In genomic region chr20:25696384-25697131, GRCh38 we compare ENCODE assay signal across 1 cellular context.
TF ChIP-seq lines count a peak whose summit lies in the region.

ZNF337 (minus strand) TSS chr20:25696853; CDS start chr20:25686417, 10,436 bp downstream.

TF ChIP-seq in WTC11, 78 proteins besides CTCF, POLR2A, EP300 and RAD21 (continued from another document and continues in another):
- TF ChIP-seq ZNF532 (CRISPR knock-in tag; IDR thresholded peaks at IDR 0.05; ENCODE audit: borderline replicate concordance), result no peak
- TF ChIP-seq SMAD4 (CRISPR knock-in tag; IDR thresholded peaks at IDR 0.05), result no peak
- TF ChIP-seq AFF4 (CRISPR knock-in tag; IDR thresholded peaks at IDR 0.05; ENCODE audit: borderline replicate concordance), result no peak
- no peak for TF ChIP-seq RORB (CRISPR knock-in tag; IDR thresholded peaks at IDR 0.05)
- peak; percentile 85 for TF ChIP-seq RELA (CRISPR knock-in tag; IDR thresholded peaks at IDR 0.05; ENCODE audit: borderline replicate concordance)
- no peak for TF ChIP-seq ZNF425 (CRISPR knock-in tag; conservative IDR thresholded peaks at IDR 0.05)
- peak; percentile 83 for TF ChIP-seq MAX (CRISPR knock-in tag; IDR thresholded peaks at IDR 0.05)
- no peak; the same call in 1 of the 2 replicates for TF ChIP-seq CDX4 (CRISPR knock-in tag; IDR thresholded peaks at IDR 0.05; ENCODE audit: borderline replicate concordance)
- TF ChIP-seq KAT7 (CRISPR knock-in tag; IDR thresholded peaks at IDR 0.05; ENCODE audit: borderline replicate concordance), result 0 out of 2 replicates have a peak, but pooled peaks have one; percentile 32
- TF ChIP-seq NFYB (CRISPR knock-in tag; conservative IDR thresholded peaks at IDR 0.05; ENCODE audit: low read depth), result no peak; the same call in 1 of the 2 replicates
- peak; percentile 45; the same call in 1 of the 2 replicates for TF ChIP-seq ZNF423 (CRISPR knock-in tag; IDR thresholded peaks at IDR 0.05)
- no peak for TF ChIP-seq FOXJ3 (CRISPR knock-in tag; IDR thresholded peaks at IDR 0.05; ENCODE audit: borderline replicate concordance)
- no peak for TF ChIP-seq ZNF121 (CRISPR knock-in tag; IDR thresholded peaks at IDR 0.05)
- peak; percentile 80 for TF ChIP-seq E2F5 (CRISPR knock-in tag; IDR thresholded peaks at IDR 0.05)
- TF ChIP-seq MLX (CRISPR knock-in tag; IDR thresholded peaks at IDR 0.05), result no peak
- TF ChIP-seq TCF7 (CRISPR knock-in tag; IDR thresholded peaks at IDR 0.05; ENCODE audit: low read depth), result 0 out of 2 replicates have a peak, but pooled peaks have one; percentile 69
- TF ChIP-seq ESRRA (CRISPR knock-in tag; IDR thresholded peaks at IDR 0.05; ENCODE audit: borderline replicate concordance), result no peak
- no peak for TF ChIP-seq ATF3 (CRISPR knock-in tag; conservative IDR thresholded peaks at IDR 0.05)
- TF ChIP-seq ZBTB21 (CRISPR knock-in tag; IDR thresholded peaks at IDR 0.05; ENCODE audit: borderline replicate concordance), result no peak
- no peak for TF ChIP-seq EMX1 (CRISPR knock-in tag; IDR thresholded peaks at IDR 0.05)
- TF ChIP-seq NFE2L1 (CRISPR knock-in tag; IDR thresholded peaks at IDR 0.05), result peak; percentile 76
- TF ChIP-seq ZNF317 (CRISPR knock-in tag; IDR thresholded peaks at IDR 0.05; ENCODE audit: borderline replicate concordance, low read depth), result no peak
- TF ChIP-seq GRHL2 (CRISPR knock-in tag; IDR thresholded peaks at IDR 0.05; ENCODE audit: insufficient replicate concordance, severe bottlenecking), result no peak
- TF ChIP-seq USF2 (CRISPR knock-in tag; IDR thresholded peaks at IDR 0.05), result no peak
- peak; percentile 68; the same call in 1 of the 2 replicates for TF ChIP-seq ARID4B (CRISPR knock-in tag; IDR thresholded peaks at IDR 0.05; ENCODE audit: borderline replicate concordance)
- TF ChIP-seq FOXP1 (CRISPR knock-in tag; IDR thresholded peaks at IDR 0.05; ENCODE audit: borderline replicate concordance), result peak; percentile 93
- TF ChIP-seq ZNF219 (CRISPR knock-in tag; IDR thresholded peaks at IDR 0.05; ENCODE audit: borderline replicate concordance), result no peak
- 0 out of 2 replicates have a peak, but pooled peaks have one; percentile 45 for TF ChIP-seq ZNF512 (CRISPR knock-in tag; IDR thresholded peaks at IDR 0.05; ENCODE audit: borderline replicate concordance)
- no peak for TF ChIP-seq ZNF396 (CRISPR knock-in tag; IDR thresholded peaks at IDR 0.05; ENCODE audit: borderline replicate concordance)
- TF ChIP-seq PREB (CRISPR knock-in tag; IDR thresholded peaks at IDR 0.05; ENCODE audit: borderline replicate concordance), result 0 out of 2 replicates have a peak, but pooled peaks have one; percentile 64
